ENCODE assay signal across 12 cellular contexts in the genomic region with DNA sequence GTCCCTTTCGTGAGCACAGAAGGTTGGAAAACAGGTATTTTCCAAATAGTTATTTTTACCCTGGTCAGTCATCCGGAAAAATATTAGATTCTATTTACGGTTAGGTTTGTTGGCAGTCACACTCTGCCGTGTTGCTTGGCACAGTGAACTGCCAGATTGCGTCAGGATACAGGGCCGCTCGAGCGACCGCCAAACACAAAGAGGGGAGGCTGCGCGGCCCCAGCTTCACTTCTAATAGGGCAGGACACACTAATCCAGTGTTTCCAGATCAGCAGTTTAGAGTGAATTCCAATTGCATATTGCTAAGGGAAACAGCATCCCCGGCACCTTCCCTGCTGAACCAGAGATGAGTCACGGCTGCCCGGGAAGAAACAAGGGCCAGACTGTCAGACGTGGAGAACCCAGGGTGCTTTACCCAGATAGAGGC. TPM values are rescaled to one million over a fixed set of nuclear protein-coding genes. Genes with fewer than 3 reads are reported as not detected.
DNase-seq lines count a peak whose midpoint lies in the region; ATAC-seq and TF ChIP-seq lines count a peak whose summit lies in the region.
"Had no signal": no experiment of that assay in that cellular context is flagged by ENCODE, and none has a peak within 500 bp of the region (broad histone marks: within the 10 kb centered on the region; RNA-seq: fewer than 3 reads in every experiment).

No MANE protein-coding gene starts in this region.

- H3K4ac ChIP-seq in IMR-90 (ENCODE audit: low read depth, low read length): peak overlapping the region; percentile 78

- no peak overlapping the region for H3K9ac ChIP-seq in IMR-90 (ENCODE audit: low read depth, low read length)

- peak overlapping the region; percentile 53; the same call in 2 of the 3 replicates for H2BK15ac ChIP-seq in IMR-90 (ENCODE audit: low read depth, low read length)

- peak overlapping the region; percentile 84 for H4K91ac ChIP-seq in IMR-90 (ENCODE audit: insufficient read depth, low read depth, low read length)

- peak overlapping the region; percentile 72 for H2BK5ac ChIP-seq in IMR-90 (ENCODE audit: low read depth, low read length, poor library complexity, severe bottlenecking)

- H2AK5ac ChIP-seq in IMR-90 (ENCODE audit: low read depth, low read length): peak overlapping the region; percentile 86; the same call in 1 of the 2 replicates

- peaks cover 4% of the 10 kb centered on the region for H3K9me3 Mint-ChIP-seq in stimulated activated memory B cell treated with anti-CD40 and anti-IgM and Interleukin-4, amounts not matched to agents 10 μg/mL and 1 μg/mL and 100 μg/mL, for 72 hours

- dilution Hi-C loops in IMR-90 (cut with HindIII; ENCODE audit: low sequenced_read_pairs, unreplicated experiment): no loop called here

- peak overlapping the region in 1 of 2 experiments; percentile 68; a peak in 3 of 4 replicates for H4K8ac ChIP-seq in IMR-90 (ENCODE audit: low read depth in 2 of 2, low read length in 2 of 2)

- peak; percentile 89 for DNase-seq in ACHN
- DNase-seq in IMR-90: peak; percentile 93
- DNase-seq in brain pericyte (ENCODE audit: low read depth, low spot score): peak; percentile 75
- peak; percentile 93 for DNase-seq in kidney glomerular epithelial cell (lab: John Stamatoyannopoulos, UW)
- DNase-seq in NOMO-1 treated with DMSO at 0.1 percent for 48 hours (lab: John Stamatoyannopoulos, UW; ENCODE audit: unreplicated experiment): no peak
- no peak for DNase-seq in SHP77 treated with DMSO at 0.1 percent for 48 hours (lab: John Stamatoyannopoulos, UW)
- DNase-seq: CD4-positive, CD25-positive, alpha-beta regulatory T cell; effector memory CD8-positive, alpha-beta T cell; stimulated activated CD4-positive, alpha-beta T cell treated with anti-CD3 and anti-CD28 coated beads, Interleukin-4, amount 100 ng/mL, for 4 hours had no signal

- H2BK20ac ChIP-seq in IMR-90 (ENCODE audit: low read depth, low read length): peak overlapping the region; percentile 68

- peak overlapping the region; percentile 83 for H2AFZ ChIP-seq in IMR-90 (replicated peaks; ENCODE audit: low read length, poor library complexity)

- H3K27me3 Mint-ChIP-seq in stimulated activated memory B cell treated with anti-CD40 and anti-IgM and Interleukin-4, amounts not matched to agents 10 μg/mL and 1 μg/mL and 100 μg/mL, for 72 hours: peaks cover 28% of the 10 kb centered on the region

- H3K36me3 Mint-ChIP-seq in stimulated activated memory B cell treated with anti-CD40 and anti-IgM and Interleukin-4, amounts not matched to agents 10 μg/mL and 1 μg/mL and 100 μg/mL, for 72 hours: no peaks in the 10 kb centered on the region
- H3K36me3 Mint-ChIP-seq: CD4-positive, CD25-positive, alpha-beta regulatory T cell had no signal

- no peaks in the 10 kb centered on the region for H3K36me3 ChIP-seq in IMR-90 (ENCODE audit: control insufficient read depth, insufficient read depth, low read length)
- H3K36me3 ChIP-seq: uterus had no signal

- H3K4me3 Mint-ChIP-seq in stimulated activated memory B cell treated with anti-CD40 and anti-IgM and Interleukin-4, amounts not matched to agents 10 μg/mL and 1 μg/mL and 100 μg/mL, for 72 hours: no peak overlapping the region
- H3K4me3 Mint-ChIP-seq: CD4-positive, CD25-positive, alpha-beta regulatory T cell; effector memory CD8-positive, alpha-beta T cell had no signal

- H2AK9ac ChIP-seq in IMR-90 (replicated peaks; ENCODE audit: low read depth, low read length, poor library complexity): peak overlapping the region; percentile 59

- in situ Hi-C loops in ACHN (cut with HindIII; ENCODE audit: low pct_ligation_motif_present, low pct_unique_long_range_greater_than_20kb, low sequenced_read_pairs): no loop called here
- in situ Hi-C loops in IMR-90 (cut with MboI; ENCODE audit: low sequenced_read_pairs): loop anchor here (10.0 kb wide), 1 partner anchor 159 kb away; no protein-coding TSS in a partner anchor

- H4K20me1 ChIP-seq in IMR-90 (ENCODE audit: insufficient read depth, low read length): no peaks in the 10 kb centered on the region

- no peak overlapping the region for H3K4me2 ChIP-seq in IMR-90 (ENCODE audit: low read depth, low read length)

- peaks cover 6% of the 10 kb centered on the region for H3K4me1 Mint-ChIP-seq in stimulated activated memory B cell treated with anti-CD40 and anti-IgM and Interleukin-4, amounts not matched to agents 10 μg/mL and 1 μg/mL and 100 μg/mL, for 72 hours

- peaks cover 2% of the 10 kb centered on the region; the same call in 1 of the 2 replicates for H3K27me3 ChIP-seq in IMR-90 (ENCODE audit: control insufficient read depth, insufficient read depth, low read length)
- H3K27me3 ChIP-seq: uterus had no signal

- 69% methylated on average over 7 of the region's 15 CpGs; no CpG with 5 or more reads in 1 of the 2 experiments for WGBS in IMR-90 (ENCODE audit: extremely low coverage in 2 of 2, insufficient read length in 1 of 2), 2 experiments

- H3K79me1 ChIP-seq in IMR-90 (ENCODE audit: low read depth in 1 of 2, low read length in 2 of 2): no peaks in the 10 kb centered on the region

- POLR2A ChIA-PET in IMR-90 (lab: Charles Lee; ENCODE audit: unreplicated experiment): no interaction called here

- CTCF ChIA-PET in IMR-90 (lab: Yijun Ruan, JAX): interaction anchor here (0.5 to 2.2 kb wide), 2 partner anchors 14 to 19 kb away, joined by 3 to 5 read pairs; no protein-coding TSS in a partner anchor

- peaks cover 7% of the 10 kb centered on the region for H3K9me3 ChIP-seq in IMR-90 (ENCODE audit: control insufficient read depth, insufficient read depth, low read length)
- H3K9me3 ChIP-seq: uterus had no signal

- BruUV-seq in IMR-90 (replicated peaks; lab: Mats Ljungman, UMichigan): no TSS peak

- 0 out of 2 replicates have a peak overlapping the region, but pooled peaks have one; percentile 24 for H3K23ac ChIP-seq in IMR-90 (ENCODE audit: low read depth, low read length)

- H4K5ac ChIP-seq in IMR-90 (ENCODE audit: low read depth, low read length): no peak overlapping the region

- intact Hi-C loops in IMR-90 (cut with micrococcal nuclease): loop anchor here (1.0 kb wide), 1 partner anchor 84 kb away; a partner anchor contains a TSS

- H2BK120ac ChIP-seq in IMR-90 (ENCODE audit: low read depth, low read length): peak overlapping the region; percentile 78

- peaks cover 14% of the 10 kb centered on the region for H3K9me1 ChIP-seq in IMR-90 (ENCODE audit: insufficient read depth, low read length)

- H3K14ac ChIP-seq in IMR-90 (replicated peaks; ENCODE audit: low read depth, low read length): peak overlapping the region; percentile 22; the same call in 1 of the 2 replicates

- peak overlapping the region; percentile 55 for H3K18ac ChIP-seq in IMR-90 (ENCODE audit: low read depth, low read length)

- peak overlapping the region; percentile 66 for H3K56ac ChIP-seq in IMR-90 (ENCODE audit: extremely low read depth, insufficient read depth, low read length)

- H3K4me3 ChIP-seq in IMR-90 (ENCODE audit: insufficient read depth, low read depth, low read length): no peak overlapping the region
- H3K4me3 ChIP-seq: uterus had no signal

- H3K4me1 ChIP-seq in IMR-90 (ENCODE audit: control insufficient read depth, insufficient read depth, low read length): peaks cover 16% of the 10 kb centered on the region
- H3K4me1 ChIP-seq: uterus had no signal

- no peak overlapping the region for H3K27ac Mint-ChIP-seq in stimulated activated memory B cell treated with anti-CD40 and anti-IgM and Interleukin-4, amounts not matched to agents 10 μg/mL and 1 μg/mL and 100 μg/mL, for 72 hours
- H3K27ac Mint-ChIP-seq: CD4-positive, CD25-positive, alpha-beta regulatory T cell; effector memory CD8-positive, alpha-beta T cell had no signal

- no peak for TF ChIP-seq CTCF in IMR-90 (conservative IDR thresholded peaks at IDR 0.05; ENCODE audit: low read depth, low read length)

- TF ChIP-seq POLR2A in IMR-90 (IDR thresholded peaks at IDR 0.05; ENCODE audit: low read depth, low read length): no peak

- TF ChIP-seq RAD21 in IMR-90 (IDR thresholded peaks at IDR 0.05; ENCODE audit: low read length): 0 out of 2 replicates have a peak, but pooled peaks have one; percentile 1

- H3K27ac ChIP-seq in IMR-90 (ENCODE audit: insufficient read depth, low read length): peak overlapping the region; percentile 55
- H3K27ac ChIP-seq: uterus had no signal

- ATAC-seq in IMR-90 (ENCODE audit: low read depth): peak; percentile 79
- no peak for ATAC-seq in HG02981 (IDR thresholded peaks at IDR 0.05; ENCODE audit: unreplicated experiment)
- no peak for ATAC-seq in stimulated activated memory B cell treated with anti-CD40 and anti-IgM and Interleukin-4, amounts not matched to agents 10 μg/mL and 1 μg/mL and 100 μg/mL, for 72 hours
- ATAC-seq: effector memory CD8-positive, alpha-beta T cell had no signal

TF ChIP-seq in IMR-90, 13 proteins besides CTCF, POLR2A, EP300 and RAD21 (continues in another document):
- TF ChIP-seq FOS (IDR thresholded peaks at IDR 0.05; ENCODE audit: low read depth, low read length) (peak; percentile 93), RCOR1 (IDR thresholded peaks at IDR 0.05; ENCODE audit: insufficient replicate concordance, low read length) (peak; percentile 16), NFE2L2 (IDR thresholded peaks at IDR 0.05; ENCODE audit: low read depth, low read length) (no peak), SMC3 (IDR thresholded peaks at IDR 0.05; ENCODE audit: low read depth, low read length) (no peak), CEBPB (IDR thresholded peaks at IDR 0.05; ENCODE audit: low read depth, low read length) (peak; percentile 74), RFX5 (IDR thresholded peaks at IDR 0.05; ENCODE audit: low read depth, low read length) (no peak), MAFK (IDR thresholded peaks at IDR 0.05; ENCODE audit: low read depth, low read length) (peak; percentile 70), MAZ (IDR thresholded peaks at IDR 0.05; ENCODE audit: borderline replicate concordance, low read depth, low read length) (0 out of 2 replicates have a peak, but pooled peaks have one; percentile 10)
- TF ChIP-seq, protein P1, sequence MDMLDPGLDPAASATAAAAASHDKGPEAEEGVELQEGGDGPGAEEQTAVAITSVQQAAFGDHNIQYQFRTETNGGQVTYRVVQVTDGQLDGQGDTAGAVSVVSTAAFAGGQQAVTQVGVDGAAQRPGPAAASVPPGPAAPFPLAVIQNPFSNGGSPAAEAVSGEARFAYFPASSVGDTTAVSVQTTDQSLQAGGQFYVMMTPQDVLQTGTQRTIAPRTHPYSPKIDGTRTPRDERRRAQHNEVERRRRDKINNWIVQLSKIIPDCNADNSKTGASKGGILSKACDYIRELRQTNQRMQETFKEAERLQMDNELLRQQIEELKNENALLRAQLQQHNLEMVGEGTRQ (IDR thresholded peaks at IDR 0.05; ENCODE audit: low read depth, low read length): no peak

RNA-seq across cellular contexts. Expression of a gene that starts 22.9 kb away (rescaled TPM):
- total RNA-seq in IMR-90 (2012; rRNA removed): not detected in 2 replicates
- polyA plus RNA-seq in IMR-90 (2012; rRNA removed): 0.02 TPM in 1 of 2 replicates, not detected in the other
- polyA plus RNA-seq in IMR-90 (2012; cell fraction: cytosol; rRNA removed): 0.03 TPM in 1 of 2 replicates, not detected in the other
- 0.04 and 0.07 TPM in 2 replicates for polyA plus RNA-seq in IMR-90 (2012; cell fraction: nucleus; rRNA removed; ENCODE audit: low replicate concordance)
- total RNA-seq: uterus had no signal

Comparison
In these comparisons a context has a peak if more than half of its experiments do, and no peak if none do; other contexts are left out.
1. DNase-seq: peak in ACHN (single experiment), IMR-90 (single experiment), brain pericyte (single experiment) and kidney glomerular epithelial cell (single experiment); none in NOMO-1 treated with DMSO at 0.1 percent for 48 hours (single experiment) and SHP77 treated with DMSO at 0.1 percent for 48 hours (single experiment).